1 cellular context compared by ENCODE assay signal in genomic region chr17:4287710-4288109, GRCh38.
TF ChIP-seq lines count a peak whose summit lies in the region.

No MANE protein-coding gene starts in this region.

TF ChIP-seq in GM12878, 131 proteins besides CTCF, POLR2A, EP300 and RAD21 (continued from another document):
- TF ChIP-seq ELK1 (IDR thresholded peaks at IDR 0.05; ENCODE audit: low read depth, low read length) (no peak), RFX5 (IDR thresholded peaks at IDR 0.05; ENCODE audit: low read depth, low read length) (no peak), CUX1 (IDR thresholded peaks at IDR 0.05; ENCODE audit: insufficient replicate concordance, low read depth, low read length) (no peak), RBBP5 (conservative IDR thresholded peaks at IDR 0.05) (no peak), SMC3 (IDR thresholded peaks at IDR 0.05; ENCODE audit: borderline replicate concordance, low read length) (no peak), RAD51 (IDR thresholded peaks at IDR 0.05) (no peak), PML (IDR thresholded peaks at IDR 0.05; ENCODE audit: low read length) (no peak), SMARCA5 (IDR thresholded peaks at IDR 0.05) (no peak)
